In the genomic region with DNA sequence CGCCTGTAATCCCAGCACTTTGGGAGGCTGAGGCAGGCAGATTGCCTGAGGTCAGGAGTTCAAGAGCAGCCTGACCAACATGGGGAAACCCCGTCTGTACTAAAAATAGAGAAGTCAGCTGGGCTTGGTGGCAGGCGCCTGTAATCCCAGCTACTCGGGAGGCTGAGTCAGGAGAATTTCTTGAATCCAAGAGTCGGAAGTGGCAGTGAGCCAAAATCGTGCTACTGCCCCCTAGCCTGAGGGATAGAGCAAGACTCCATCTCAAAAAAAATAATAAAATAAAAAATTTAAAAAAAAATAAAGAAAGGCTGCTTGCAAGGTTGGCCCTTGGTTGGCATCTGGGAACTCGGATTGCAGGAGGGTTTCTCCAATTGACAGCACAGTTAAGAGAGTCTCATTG, we compare ENCODE assay signal across 18 cellular contexts.
DNase-seq lines count a peak whose midpoint lies in the region; ATAC-seq and TF ChIP-seq lines count a peak whose summit lies in the region.
"Had no signal": no experiment of that assay in that cellular context is flagged by ENCODE, and none has a peak within 500 bp of the region (broad histone marks: within the 10 kb centered on the region; RNA-seq: fewer than 3 reads in every experiment).

No MANE protein-coding gene starts in this region.

- H3K4me3 ChIP-seq in breast epithelium (no peak overlapping the region), PC-3 (ENCODE audit: low read length) (no peak overlapping the region), epithelial cell of esophagus (ENCODE audit: low read length) (no peak overlapping the region)
- H3K4me3 ChIP-seq: lower lobe of right lung, right atrium auricular region, suprapubic skin had no signal

- no peaks in the 10 kb centered on the region for H3K36me3 ChIP-seq in breast epithelium
- no peaks in the 10 kb centered on the region for H3K36me3 ChIP-seq in PC-3 (ENCODE audit: low read depth, low read length)
- H3K36me3 ChIP-seq: lower lobe of right lung, right atrium auricular region, suprapubic skin had no signal

- H3K27me3 ChIP-seq in breast epithelium (no peaks in the 10 kb centered on the region), PC-3 (ENCODE audit: low read length) (peaks cover 26% of the 10 kb centered on the region)
- H3K27me3 ChIP-seq: right atrium auricular region had no signal

- H3K4me1 ChIP-seq in breast epithelium, result no peaks in the 10 kb centered on the region
- H3K4me1 ChIP-seq in PC-3 (ENCODE audit: insufficient read depth, low read length), result no peaks in the 10 kb centered on the region
- H3K4me1 ChIP-seq: lower lobe of right lung, right atrium auricular region, suprapubic skin had no signal

- peaks cover 17% of the 10 kb centered on the region for H3K27me3 Mint-ChIP-seq in MCF 10A (ENCODE audit: insufficient read depth, unreplicated experiment)
- H3K27me3 Mint-ChIP-seq in type B pancreatic cell, result peaks cover 5% of the 10 kb centered on the region
- H3K27me3 Mint-ChIP-seq: CD4-positive, CD25-positive, alpha-beta regulatory T cell had no signal

- no peaks in the 10 kb centered on the region for H3F3A ChIP-seq in PC-3 (ENCODE audit: low read length, unreplicated experiment)

- H3K4me1 Mint-ChIP-seq in MCF 10A (ENCODE audit: insufficient read depth, unreplicated experiment) (peaks cover 5% of the 10 kb centered on the region), type B pancreatic cell (ENCODE audit: unreplicated experiment) (peaks cover 5% of the 10 kb centered on the region)
- H3K4me1 Mint-ChIP-seq: CD4-positive, CD25-positive, alpha-beta regulatory T cell had no signal

- intact Hi-C loops in MCF 10A (cut with micrococcal nuclease), result no loop called here
- intact Hi-C loops in breast epithelium (cut with DNase I; ENCODE audit: low total_unique reads), result no loop called here
- intact Hi-C loops in PC-3 (cut with micrococcal nuclease), result no loop called here

- ATAC-seq in PC-3 (no peak), HG03045 (IDR thresholded peaks at IDR 0.05; ENCODE audit: unreplicated experiment) (no peak), HG03460 (IDR thresholded peaks at IDR 0.05; ENCODE audit: unreplicated experiment) (no peak)
- ATAC-seq: lower lobe of right lung had no signal

- no peak overlapping the region for H3K27ac ChIP-seq in breast epithelium
- H3K27ac ChIP-seq in PC-3 (ENCODE audit: low read length), result no peak overlapping the region
- H3K27ac ChIP-seq: lower lobe of right lung, right atrium auricular region, suprapubic skin had no signal

- CTCF ChIA-PET in MCF 10A (lab: Yijun Ruan, JAX) (interaction anchor here (1.0 to 3.9 kb wide), 7 partner anchors 9 to 275 kb away, joined by 3 to 34 read pairs (median 11); no protein-coding TSS in a partner anchor), PC-3 (lab: Charles Lee) (no interaction called here)

- POLR2A ChIA-PET in MCF 10A (lab: Yijun Ruan, JAX), result no interaction called here
- POLR2A ChIA-PET in PC-3 (lab: Charles Lee; ENCODE audit: unreplicated experiment), result no interaction called here

- no TSS peak for BruUV-seq in MCF 10A (replicated peaks; lab: Mats Ljungman, UMichigan)
- BruUV-seq in PC-3 (replicated peaks; lab: Mats Ljungman, UMichigan), result no TSS peak

- no peaks in the 10 kb centered on the region for H3K36me3 Mint-ChIP-seq in MCF 10A (ENCODE audit: insufficient read depth, unreplicated experiment)
- peaks cover 4% of the 10 kb centered on the region for H3K36me3 Mint-ChIP-seq in type B pancreatic cell
- H3K36me3 Mint-ChIP-seq: CD4-positive, CD25-positive, alpha-beta regulatory T cell had no signal

- H4K20me1 ChIP-seq in PC-3 (ENCODE audit: low read length), result no peaks in the 10 kb centered on the region

- no peaks in the 10 kb centered on the region for H3K9me2 ChIP-seq in PC-3 (replicated peaks; ENCODE audit: low read length)

- no peaks in the 10 kb centered on the region for H3K9me3 ChIP-seq in breast epithelium
- H3K9me3 ChIP-seq in PC-3 (ENCODE audit: low read length), result no peaks in the 10 kb centered on the region
- H3K9me3 ChIP-seq: lower lobe of right lung, right atrium auricular region, suprapubic skin had no signal

- H3K9ac ChIP-seq in PC-3 (ENCODE audit: low read length), result no peak overlapping the region

- no peak overlapping the region for H3K4me2 ChIP-seq in PC-3 (ENCODE audit: low read length)

- TF ChIP-seq CTCF in MCF 10A (IDR thresholded peaks at IDR 0.05; ENCODE audit: unreplicated experiment) (no peak), breast epithelium (IDR thresholded peaks at IDR 0.05) (no peak), PC-3 (conservative IDR thresholded peaks at IDR 0.05; ENCODE audit: low read depth, low read length) (no peak), epithelial cell of esophagus (IDR thresholded peaks at IDR 0.05; ENCODE audit: insufficient read depth, low read depth, low read length, missing control alignments) (no peak), type B pancreatic cell (conservative IDR thresholded peaks at IDR 0.05) (no peak)

- no peak overlapping the region for H3K27ac Mint-ChIP-seq in MCF 10A (ENCODE audit: low read depth, unreplicated experiment)
- peak overlapping the region; percentile 57 for H3K27ac Mint-ChIP-seq in type B pancreatic cell
- H3K27ac Mint-ChIP-seq: CD4-positive, CD25-positive, alpha-beta regulatory T cell had no signal

- H3K4me3 Mint-ChIP-seq in MCF 10A (ENCODE audit: unreplicated experiment) (no peak overlapping the region), type B pancreatic cell (no peak overlapping the region)
- H3K4me3 Mint-ChIP-seq: CD4-positive, CD25-positive, alpha-beta regulatory T cell had no signal

- DNase-seq in MCF 10A (ENCODE audit: unreplicated experiment) (peak; percentile 15), breast epithelium (ENCODE audit: low spot score in 2 of 2) (no peak), PC-3 (peak; percentile 21), epithelial cell of esophagus (ENCODE audit: low read depth) (peak; percentile 6), type B pancreatic cell (ENCODE audit: extremely low spot score, unreplicated experiment) (no peak), NCI-H2029 (lab: John Stamatoyannopoulos, UW) (no peak)
- DNase-seq: activated CD4-positive, alpha-beta T cell treated with anti-CD3 and anti-CD28 coated beads, Interleukin-2, amount 50 U/mL, for 4 hours; amniotic stem cell; caudate nucleus; CD4-positive, CD25-positive, alpha-beta regulatory T cell; DMS79 treated with DMSO at 0.1 percent for 48 hours; lower lobe of right lung; NCI-H345; occipital lobe had no signal

- H2AFZ ChIP-seq in PC-3 (ENCODE audit: low read length), result no peak overlapping the region

- TF ChIP-seq POLR2A in breast epithelium (IDR thresholded peaks at IDR 0.05), result no peak

- H3K9me3 Mint-ChIP-seq in MCF 10A (ENCODE audit: unreplicated experiment) (no peaks in the 10 kb centered on the region), type B pancreatic cell (peaks cover 5% of the 10 kb centered on the region)
- H3K9me3 Mint-ChIP-seq: CD4-positive, CD25-positive, alpha-beta regulatory T cell had no signal

- H3K79me2 ChIP-seq in PC-3 (ENCODE audit: low read length), result no peaks in the 10 kb centered on the region

Comparison
In these comparisons a context has a peak if more than half of its experiments do, and no peak if none do; other contexts are left out.
1. DNase-seq: peak in MCF 10A (single experiment), PC-3 (single experiment) and epithelial cell of esophagus (single experiment); none in breast epithelium (0 of 2), type B pancreatic cell (single experiment) and NCI-H2029 (single experiment).